In genomic region chr1:1479547-1480483, GRCh38 we compare ENCODE assay signal across 20 cellular contexts. TPM values are rescaled to one million over a fixed set of nuclear protein-coding genes. Genes with fewer than 3 reads are reported as not detected.
"Had no signal": no experiment of that assay in that cellular context is flagged by ENCODE, and none has a peak within 500 bp of the region (broad histone marks: within the 10 kb centered on the region; RNA-seq: fewer than 3 reads in every experiment).

No MANE protein-coding gene starts in this region.

- H3K9me3 Mint-ChIP-seq: dendritic cell treated with granulocyte-macrophage colony-stimulating factor and Interleukin-4, amounts not matched to agents 40 ng/mL and 50 ng/mL, for 4 days; memory B cell; neural progenitor cell had no signal

- H3K4me3 ChIP-seq: neural progenitor cell, upper lobe of left lung had no signal

- H3K9me3 ChIP-seq: upper lobe of left lung had no signal

- H2AFZ ChIP-seq: neural progenitor cell, parathyroid adenoma had no signal

- H3K4me1 ChIP-seq: neural progenitor cell, parathyroid adenoma, upper lobe of left lung had no signal

- DNase-seq: activated CD4-positive, alpha-beta T cell treated with anti-CD3 and anti-CD28 coated beads, Interleukin-2, amount 50 U/mL, for 1 hour; activated CD4-positive, CD25-positive, alpha-beta regulatory T cell; activated effector memory CD4-positive, alpha-beta T cell treated with Interleukin-2 at 50 U/mL for 16 hours; activated T-cell treated with anti-CD3 and anti-CD28 coated beads for 4 hours; anterior cingulate cortex; cerebellar nuclear complex; islet precursor cell; stimulated activated CD4-positive, alpha-beta T cell treated with anti-CD3 and anti-CD28 coated beads, Interleukin-4, amount 100 ng/mL, for 4 hours; substantia nigra; upper lobe of left lung had no signal

- H3K4me1 Mint-ChIP-seq: neural progenitor cell had no signal

- H3K36me3 ChIP-seq: neural progenitor cell had no signal

- H3K4me2 ChIP-seq: neural progenitor cell had no signal

- H3K27me3 ChIP-seq: neural progenitor cell, upper lobe of left lung had no signal

- H3K27me3 Mint-ChIP-seq: activated naive CD8-positive, alpha-beta T cell; dendritic cell treated with granulocyte-macrophage colony-stimulating factor and Interleukin-4, amounts not matched to agents 40 ng/mL and 50 ng/mL, for 4 days; memory B cell had no signal

- ATAC-seq: left lobe of liver had no signal

- H3K27ac Mint-ChIP-seq: activated naive CD8-positive, alpha-beta T cell; dendritic cell treated with granulocyte-macrophage colony-stimulating factor and Interleukin-4, amounts not matched to agents 40 ng/mL and 50 ng/mL, for 4 days; memory B cell; neural progenitor cell had no signal

- H3K27ac ChIP-seq: neural progenitor cell, parathyroid adenoma, upper lobe of left lung had no signal

- H3K4me3 Mint-ChIP-seq: activated naive CD8-positive, alpha-beta T cell; dendritic cell treated with granulocyte-macrophage colony-stimulating factor and Interleukin-4, amounts not matched to agents 40 ng/mL and 50 ng/mL, for 4 days; memory B cell; neural progenitor cell had no signal

RNA-seq across cellular contexts. Expression of gene ATAD3C, which starts 30.3 kb away (rescaled TPM):
- total RNA-seq: skeletal muscle tissue had no signal

RNA-seq across cellular contexts. Expression of gene ANKRD65, which starts 58.7 kb away (rescaled TPM):
- total RNA-seq: activated CD8-positive, alpha-beta memory T cell treated with anti-CD3 and anti-CD28 coated beads for 36 hours; SK-MEL-5; T-helper 1 cell treated with Interleukin-12 subunit alpha and Interleukin-12 subunit beta and Interleukin-4 antibody, amounts not matched to agents 30 ng/mL and 1 ng/mL, for 36 hours had no signal
